10 cellular contexts compared by ENCODE assay signal in the genomic region with DNA sequence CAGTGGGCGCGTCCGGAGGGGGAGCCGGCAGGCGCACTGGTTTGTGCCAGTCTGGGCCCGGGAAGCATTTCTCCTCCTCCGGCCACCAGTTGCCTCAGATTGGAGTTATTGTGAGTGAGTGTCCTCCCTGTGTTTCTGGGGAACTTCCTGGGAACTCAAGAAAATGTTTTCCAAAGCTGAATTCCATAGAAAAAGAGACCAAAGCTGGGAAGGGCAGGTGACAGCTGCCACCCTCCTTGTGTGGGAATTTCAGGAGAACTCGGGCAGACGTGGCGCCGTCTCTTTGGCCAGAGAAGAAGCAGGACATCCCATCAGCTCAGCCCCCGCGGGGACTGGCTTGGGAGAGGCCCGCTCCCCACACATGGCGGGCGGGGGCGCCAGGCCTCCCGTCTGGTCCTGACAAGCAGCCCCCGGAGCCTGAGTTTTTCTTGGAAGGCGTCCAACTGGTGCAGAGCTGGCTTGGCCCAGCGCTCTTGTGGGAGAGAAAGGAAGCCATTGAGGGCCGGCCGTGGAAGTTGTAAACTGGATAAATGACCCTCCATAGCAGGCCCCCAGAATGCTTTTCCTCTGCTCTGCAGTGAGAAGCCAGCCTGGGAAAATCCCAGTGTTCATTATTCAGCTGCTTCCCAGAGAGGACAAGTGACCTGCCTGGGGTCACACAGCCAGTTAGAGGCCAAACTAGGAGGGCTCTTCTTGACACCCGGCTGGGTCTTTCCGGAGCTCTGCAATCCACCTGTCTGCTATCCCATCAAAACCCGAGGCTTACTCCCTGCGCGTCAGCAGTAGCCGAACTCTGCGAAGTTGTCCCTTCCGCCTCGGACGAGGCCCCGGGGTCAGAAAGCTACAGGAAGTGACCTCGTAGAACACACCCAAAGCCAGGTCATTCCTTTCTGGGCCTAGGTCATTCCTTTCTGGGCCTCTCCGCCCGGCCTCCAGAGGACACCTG. TPM values are rescaled to one million over a fixed set of nuclear protein-coding genes. Genes with fewer than 3 reads are reported as not detected.
DNase-seq lines count a peak whose midpoint lies in the region; ATAC-seq, FAIRE-seq and TF ChIP-seq lines count a peak whose summit lies in the region.
"Had no signal": no experiment of that assay in that cellular context is flagged by ENCODE, and none has a peak within 500 bp of the region (broad histone marks: within the 10 kb centered on the region; RNA-seq: fewer than 3 reads in every experiment).

No MANE protein-coding gene starts in this region.

- H3K27me3 ChIP-seq in muscle layer of duodenum (ENCODE audit: low read depth, low read length) = no peaks in the 10 kb centered on the region
- no peaks in the 10 kb centered on the region for H3K27me3 ChIP-seq in CD8-positive, alpha-beta T cell (ENCODE audit: insufficient read depth, low read length)

- peak; percentile 35 for FAIRE-seq in endometrium (lab: Jason Lieb, UNC)

- H3K27ac ChIP-seq in muscle layer of duodenum (ENCODE audit: low read length) = peak overlapping the region; percentile 33
- H3K27ac ChIP-seq in CD8-positive, alpha-beta T cell (ENCODE audit: low read depth, low read length) = no peak overlapping the region
- H3K27ac ChIP-seq: SK-N-MC had no signal

- CTCF ChIA-PET in CD8-positive, alpha-beta T cell (lab: Charles Lee) = interaction anchor here (0.6 to 2.0 kb wide), 6 partner anchors 16 to 329 kb away, joined by 3 to 6 read pairs (median 3); a partner anchor contains a TSS
- CTCF ChIA-PET in Calu3 (lab: Charles Lee) = interaction anchor here (0.5 to 1.0 kb wide), 2 partner anchors 11 to 1047 kb away, joined by 3 read pairs; no protein-coding TSS in a partner anchor

- H3K4me1 Mint-ChIP-seq in natural killer cell (peaks cover 88 to 94% of the 10 kb centered on the region in 2 donors), Calu3 (ENCODE audit: low read depth, unreplicated experiment) (peaks cover 26% of the 10 kb centered on the region)
- H3K4me1 Mint-ChIP-seq in natural killer cell treated with Interleukin-12 subunit alpha and Interleukin-12 subunit beta and Interleukin-15 and Interleukin-18, amount 100 ng/mL, for 72 hours (ENCODE audit: low read depth in 2 of 2) = peaks cover 65 to 74% of the 10 kb centered on the region in 2 donors
- H3K4me1 Mint-ChIP-seq in CD8-positive, alpha-beta T cell (ENCODE audit: low read depth) = peaks cover 66% of the 10 kb centered on the region

- BruUV-seq in Calu3 (replicated peaks; lab: Mats Ljungman, UMichigan) = no TSS peak

- DNase-seq in natural killer cell (no peak), OCI-M1 (lab: John Stamatoyannopoulos, UW) (no peak), Calu3 (no peak)
- no peak for DNase-seq in natural killer cell treated with Interleukin-12 subunit alpha and Interleukin-12 subunit beta and Interleukin-15 and Interleukin-18, amount 100 ng/mL, for 72 hours (ENCODE audit: low spot score)
- no peak for DNase-seq in CD8-positive, alpha-beta T cell
- DNase-seq: CD4-positive, CD25-positive, alpha-beta regulatory T cell had no signal

- TF ChIP-seq CTCF in natural killer cell (IDR thresholded peaks at IDR 0.05) (no peak), Calu3 (IDR thresholded peaks at IDR 0.05; ENCODE audit: unreplicated experiment) (no peak)
- TF ChIP-seq CTCF in CD8-positive, alpha-beta T cell (IDR thresholded peaks at IDR 0.05) = no peak

- no peaks in the 10 kb centered on the region for H3K9me3 Mint-ChIP-seq in natural killer cell
- no peaks in the 10 kb centered on the region for H3K9me3 Mint-ChIP-seq in natural killer cell treated with Interleukin-12 subunit alpha and Interleukin-12 subunit beta and Interleukin-15 and Interleukin-18, amount 100 ng/mL, for 72 hours
- H3K9me3 Mint-ChIP-seq in CD8-positive, alpha-beta T cell = no peaks in the 10 kb centered on the region
- H3K9me3 Mint-ChIP-seq in Calu3 (ENCODE audit: low read depth, unreplicated experiment) = no peaks in the 10 kb centered on the region

- H3K36me3 ChIP-seq in muscle layer of duodenum (ENCODE audit: control insufficient read depth in 1 of 2, insufficient read depth in 2 of 2, low read length in 2 of 2) = no peaks in the 10 kb centered on the region
- no peaks in the 10 kb centered on the region for H3K36me3 ChIP-seq in CD8-positive, alpha-beta T cell (ENCODE audit: insufficient read depth, low read length)

- H3K27me3 Mint-ChIP-seq in natural killer cell (ENCODE audit: low read depth in 2 of 2) = peaks cover 0 to 3% of the 10 kb centered on the region in 2 donors
- no peaks in the 10 kb centered on the region for H3K27me3 Mint-ChIP-seq in natural killer cell treated with Interleukin-12 subunit alpha and Interleukin-12 subunit beta and Interleukin-15 and Interleukin-18, amount 100 ng/mL, for 72 hours
- no peaks in the 10 kb centered on the region for H3K27me3 Mint-ChIP-seq in CD8-positive, alpha-beta T cell (ENCODE audit: low read depth)
- H3K27me3 Mint-ChIP-seq in Calu3 (ENCODE audit: unreplicated experiment) = peaks cover 35% of the 10 kb centered on the region
- H3K27me3 Mint-ChIP-seq: CD4-positive, CD25-positive, alpha-beta regulatory T cell had no signal

- POLR2A ChIA-PET in CD8-positive, alpha-beta T cell (lab: Charles Lee) = interaction anchor here (1.0 kb wide), 1 partner anchor 19 kb away, joined by 3 read pairs; no protein-coding TSS in a partner anchor

- no peak for ATAC-seq in natural killer cell
- no peak for ATAC-seq in natural killer cell treated with Interleukin-12 subunit alpha and Interleukin-12 subunit beta and Interleukin-15 and Interleukin-18, amount 100 ng/mL, for 72 hours
- ATAC-seq in CD8-positive, alpha-beta T cell = no peak
- no peak for ATAC-seq in GM18511 (IDR thresholded peaks at IDR 0.05; ENCODE audit: unreplicated experiment)

- no peaks in the 10 kb centered on the region for H3K36me3 Mint-ChIP-seq in natural killer cell
- no peaks in the 10 kb centered on the region for H3K36me3 Mint-ChIP-seq in natural killer cell treated with Interleukin-12 subunit alpha and Interleukin-12 subunit beta and Interleukin-15 and Interleukin-18, amount 100 ng/mL, for 72 hours
- H3K36me3 Mint-ChIP-seq in CD8-positive, alpha-beta T cell = peaks cover 6% of the 10 kb centered on the region
- no peaks in the 10 kb centered on the region for H3K36me3 Mint-ChIP-seq in Calu3 (ENCODE audit: insufficient read depth, unreplicated experiment)
- H3K36me3 Mint-ChIP-seq: CD4-positive, CD25-positive, alpha-beta regulatory T cell had no signal

- H3K27ac Mint-ChIP-seq in natural killer cell (peak overlapping the region; percentile 96 to 99), Calu3 (ENCODE audit: unreplicated experiment) (no peak overlapping the region)
- H3K27ac Mint-ChIP-seq in natural killer cell treated with Interleukin-12 subunit alpha and Interleukin-12 subunit beta and Interleukin-15 and Interleukin-18, amount 100 ng/mL, for 72 hours = peak overlapping the region in 1 of 2 donors; percentile 35
- H3K27ac Mint-ChIP-seq in CD8-positive, alpha-beta T cell = no peak overlapping the region
- H3K27ac Mint-ChIP-seq: CD4-positive, CD25-positive, alpha-beta regulatory T cell had no signal

- H3K4me1 ChIP-seq in muscle layer of duodenum (ENCODE audit: control insufficient read depth in 1 of 2, insufficient read depth in 2 of 2, low read length in 2 of 2) = peaks cover 26 to 72% of the 10 kb centered on the region in 2 donors
- peaks cover 51% of the 10 kb centered on the region for H3K4me1 ChIP-seq in CD8-positive, alpha-beta T cell (ENCODE audit: insufficient read depth, low read length)

- peak overlapping the region; percentile 95 for H3K4me3 Mint-ChIP-seq in natural killer cell
- H3K4me3 Mint-ChIP-seq in natural killer cell treated with Interleukin-12 subunit alpha and Interleukin-12 subunit beta and Interleukin-15 and Interleukin-18, amount 100 ng/mL, for 72 hours = no peak overlapping the region
- no peak overlapping the region for H3K4me3 Mint-ChIP-seq in CD8-positive, alpha-beta T cell
- no peak overlapping the region for H3K4me3 Mint-ChIP-seq in Calu3 (ENCODE audit: low read depth, unreplicated experiment)
- H3K4me3 Mint-ChIP-seq: CD4-positive, CD25-positive, alpha-beta regulatory T cell had no signal

- intact Hi-C loops in natural killer cell (cut with micrococcal nuclease) = no loop called here
- intact Hi-C loops in CD8-positive, alpha-beta T cell (cut with DNase I, micrococcal nuclease) = loop anchor here in 1 of 2 experiments (5.0 kb wide), 1 partner anchor 38 kb away; a partner anchor contains a TSS
- intact Hi-C loops in Calu3 (cut with micrococcal nuclease; ENCODE audit: unreplicated experiment) = no loop called here

- peak overlapping the region in 1 of 2 donors; percentile 44 for H3K4me3 ChIP-seq in muscle layer of duodenum (ENCODE audit: low read depth in 1 of 2, low read length in 2 of 2)
- H3K4me3 ChIP-seq in CD8-positive, alpha-beta T cell (ENCODE audit: low read depth, low read length) = no peak overlapping the region
- H3K4me3 ChIP-seq: SK-N-MC had no signal

- no peaks in the 10 kb centered on the region for H3K9me3 ChIP-seq in muscle layer of duodenum (ENCODE audit: control insufficient read depth in 1 of 2, low read length in 2 of 2)
- H3K9me3 ChIP-seq in CD8-positive, alpha-beta T cell (ENCODE audit: low read length) = no peaks in the 10 kb centered on the region

RNA-seq across cellular contexts. Expression of a gene that starts 39.2 kb away (rescaled TPM):
- 100 to 1,000 TPM; 232 to 277 (median 233) TPM for total RNA-seq in natural killer cell
- total RNA-seq in natural killer cell treated with Interleukin-12 subunit alpha and Interleukin-12 subunit beta and Interleukin-15 and Interleukin-18, amount 100 ng/mL, for 72 hours = 100 to 1,000 TPM in 1 of 2 donors, 10 to 100 TPM in 1; 84.9 to 146 TPM
- 10 to 100 TPM; 67.8 to 72.1 TPM for total RNA-seq in CD8-positive, alpha-beta T cell
- 45.3 and 46.2 TPM in 2 replicates for total RNA-seq in Calu3 (2022)

Comparison
In these comparisons a context has a peak if more than half of its experiments do, and no peak if none do; other contexts are left out.
1. H3K27ac Mint-ChIP-seq: peak in natural killer cell (2 of 2); none in CD8-positive, alpha-beta T cell (single experiment) and Calu3 (single experiment).